Comparison of ENCODE assay signal across 2 cellular contexts in genomic region chr20:32786059-32786760, GRCh38.
TF ChIP-seq lines count a peak whose summit lies in the region.

No MANE protein-coding gene starts in this region.

TF ChIP-seq in GM23338, 12 proteins besides CTCF, POLR2A, EP300 and RAD21:
- TF ChIP-seq POLR2AphosphoS5 (IDR thresholded peaks at IDR 0.05; ENCODE audit: low read depth): peak; percentile 35
- TF ChIP-seq ZNF114 (CRISPR knock-in tag; IDR thresholded peaks at IDR 0.05): no peak
- TF ChIP-seq CREB1 (CRISPR knock-in tag; IDR thresholded peaks at IDR 0.05; ENCODE audit: low read depth): no peak
- TF ChIP-seq JUNB (IDR thresholded peaks at IDR 0.05; ENCODE audit: unreplicated experiment): no peak
- TF ChIP-seq REST (IDR thresholded peaks at IDR 0.05; ENCODE audit: unreplicated experiment): no peak
- no peak for TF ChIP-seq ETS1 (IDR thresholded peaks at IDR 0.05)
- no peak for TF ChIP-seq NANOG (IDR thresholded peaks at IDR 0.05; ENCODE audit: borderline replicate concordance)

TF ChIP-seq in H1, 55 proteins besides CTCF, POLR2A, EP300 and RAD21:
- TF ChIP-seq GTF2F1 (IDR thresholded peaks at IDR 0.05; ENCODE audit: borderline replicate concordance, low read depth, low read length) (no peak), GABPA (IDR thresholded peaks at IDR 0.05; ENCODE audit: borderline replicate concordance, insufficient read depth, low read length) (no peak), SAP30 (IDR thresholded peaks at IDR 0.05; ENCODE audit: insufficient read depth, insufficient replicate concordance, low read length) (no peak), EZH2 (IDR thresholded peaks at IDR 0.05; ENCODE audit: low read depth, low read length, severe bottlenecking) (no peak), KDM5A (IDR thresholded peaks at IDR 0.05; ENCODE audit: low read length) (no peak), JUND (IDR thresholded peaks at IDR 0.05; ENCODE audit: low read length) (no peak), NANOG (IDR thresholded peaks at IDR 0.05; ENCODE audit: insufficient read depth, low read depth, low read length, poor library complexity, severe bottlenecking) (no peak), POU5F1 (IDR thresholded peaks at IDR 0.05; ENCODE audit: low read depth, low read length) (no peak), SP4 (IDR thresholded peaks at IDR 0.05; ENCODE audit: low read length) (no peak)
